In genomic region chr18:3248062-3248669, GRCh38 we compare ENCODE assay signal across 8 cellular contexts. TPM values are rescaled to one million over a fixed set of nuclear protein-coding genes. Genes with fewer than 3 reads are reported as not detected.
A peak's percentile ranks its signal among the peaks of the same experiment; 100 is the strongest.
DNase-seq lines count a peak whose midpoint lies in the region; ATAC-seq, FAIRE-seq and TF ChIP-seq lines count a peak whose summit lies in the region.

No MANE protein-coding gene starts in this region.

- FAIRE-seq in D721Med (lab: Jason Lieb, UNC) = no peak

- H3K36me3 ChIP-seq in OCI-LY1 (ENCODE audit: insufficient read depth, low read length) (peaks cover 13% of the 10 kb centered on the region), mucosa of descending colon (ENCODE audit: low read depth) (no peaks in the 10 kb centered on the region)

- H3K27ac ChIP-seq in OCI-LY1 (ENCODE audit: low read depth, low read length, poor library complexity, severe bottlenecking) = peak overlapping the region; percentile 88

- H3K4me3 ChIP-seq in OCI-LY1 (ENCODE audit: low read depth, low read length, poor library complexity, severe bottlenecking) (peak overlapping the region; percentile 98), mucosa of descending colon (peak overlapping the region; percentile 99)

- H3K4me1 ChIP-seq in OCI-LY1 (ENCODE audit: insufficient read depth, low read length, severe bottlenecking) (peaks cover 40% of the 10 kb centered on the region), mucosa of descending colon (ENCODE audit: low read depth) (peaks cover 29% of the 10 kb centered on the region)

- no peaks in the 10 kb centered on the region for H3K9me3 ChIP-seq in OCI-LY1 (ENCODE audit: low read length)
- H3K9me3 ChIP-seq in mucosa of descending colon = no peaks in the 10 kb centered on the region

- no peak for TF ChIP-seq CTCF in OCI-LY1 (IDR thresholded peaks at IDR 0.05; ENCODE audit: low read length)
- TF ChIP-seq CTCF in mucosa of descending colon (IDR thresholded peaks at IDR 0.05) = no peak
- TF ChIP-seq CTCF in D721Med (IDR thresholded peaks at IDR 0.05; ENCODE audit: insufficient read depth, missing control alignments) = no peak

- no peaks in the 10 kb centered on the region for H3F3A ChIP-seq in OCI-LY1 (ENCODE audit: insufficient read depth, low read length)

- H2AFZ ChIP-seq in OCI-LY1 (ENCODE audit: low read length) = no peak overlapping the region

- DNase-seq in activated CD4-positive, alpha-beta T cell treated with anti-CD3 and anti-CD28 coated beads for 4 hours = peak; percentile 25 to 37
- DNase-seq in activated CD4-positive, alpha-beta T cell treated with anti-CD3 and anti-CD28 coated beads, Interleukin-2, amount 50 U/mL, for 1 hour = no peak
- DNase-seq in dedifferentiated amniotic fluid mesenchymal stem cell (ENCODE audit: extremely low spot score) (peak; percentile 55), mucosa of descending colon (no peak), GOT3 (lab: John Stamatoyannopoulos, UW) (no peak), D721Med (ENCODE audit: insufficient read length, low spot score) (no peak)

- no peaks in the 10 kb centered on the region for H3K27me3 ChIP-seq in OCI-LY1 (ENCODE audit: insufficient read depth, low read length)

- H3K79me2 ChIP-seq in OCI-LY1 (ENCODE audit: insufficient read depth, low read length) = peaks cover 40% of the 10 kb centered on the region

- intact Hi-C loops in mucosa of descending colon (cut with DNase I, micrococcal nuclease) = loop anchor here (5.0 to 10.0 kb wide), 3 partner anchors 93 to 316 kb away; no protein-coding TSS in a partner anchor

- ATAC-seq in mucosa of descending colon (no peak), GM19023 (IDR thresholded peaks at IDR 0.05; ENCODE audit: unreplicated experiment) (no peak)

- no peaks in the 10 kb centered on the region for H4K20me1 ChIP-seq in OCI-LY1 (ENCODE audit: insufficient read depth, low read length)

- H3K9me2 ChIP-seq in OCI-LY1 (ENCODE audit: low read depth, low read length) = no peaks in the 10 kb centered on the region

- peak overlapping the region; percentile 99 for H3K9ac ChIP-seq in OCI-LY1 (ENCODE audit: low read length)

- H3K4me2 ChIP-seq in OCI-LY1 (ENCODE audit: low read length) = peak overlapping the region; percentile 95

RNA-seq across cellular contexts. Expression of gene MYL12A, which starts 0.6 kb away (rescaled TPM):
- total RNA-seq in mucosa of descending colon = 100 to 1,000 TPM; 345 to 588 (median 550) TPM

RNA-seq across cellular contexts. Expression of gene MYL12B, which starts 13.8 kb away (rescaled TPM):
- total RNA-seq in mucosa of descending colon = 100 to 1,000 TPM; 317 to 609 (median 569) TPM

RNA-seq across cellular contexts. Expression of gene MYOM1, which starts 28.4 kb away (rescaled TPM):
- 10 to 100 TPM in 2 of 3 donors, 1 to 10 TPM in 1; 5.5 to 22.2 (median 16.3) TPM for total RNA-seq in mucosa of descending colon

Comparison
In these comparisons a context has a peak if more than half of its experiments do, and no peak if none do; other contexts are left out.
1. DNase-seq: peak in activated CD4-positive, alpha-beta T cell treated with anti-CD3 and anti-CD28 coated beads for 4 hours (2 of 2) and dedifferentiated amniotic fluid mesenchymal stem cell (single experiment); none in activated CD4-positive, alpha-beta T cell treated with anti-CD3 and anti-CD28 coated beads, Interleukin-2, amount 50 U/mL, for 1 hour (single experiment), mucosa of descending colon (0 of 3), GOT3 (single experiment) and D721Med (single experiment).